Comparison of ENCODE assay signal across 35 cellular contexts in genomic region chr7:95055295-95055694, GRCh38.
"Had no signal": no experiment of that assay in that cellular context is flagged by ENCODE, and none has a peak within 500 bp of the region (broad histone marks: within the 10 kb centered on the region; RNA-seq: fewer than 3 reads in every experiment).

No MANE protein-coding gene starts in this region.

- H3K9me3 Mint-ChIP-seq: activated B cell treated with CpG ODN at 0.5 μM for 24 hours; activated CD4-positive, alpha-beta memory T cell treated with anti-CD3 and anti-CD28 coated beads for 36 hours; activated CD4-positive, alpha-beta T cell treated with anti-CD3 and anti-CD28 coated beads, Interleukin-2, amount 10 ng/mL, durations not matched to agents 24 days and 14 days; activated CD8-positive, alpha-beta T cell treated with anti-CD3 and anti-CD28 coated beads for 36 hours; activated naive CD4-positive, alpha-beta T cell treated with anti-CD3 and anti-CD28 coated beads for 36 hours; activated naive CD8-positive, alpha-beta T cell treated with anti-CD3 and anti-CD28 coated beads for 36 hours; activated T-cell treated with anti-CD3 and anti-CD28 coated beads, Interleukin-2, amount 50 U/mL, for 4 hours; activated T-cell treated with anti-CD3 and anti-CD28 coated beads, Interleukin-2, amount 50 U/mL, for 72 hours; activated T-helper 1 cell treated with anti-CD3 and anti-CD28 coated beads, Interleukin-12 subunit alpha, Interleukin-12 subunit beta, Interleukin-2, Interleukin-4 antibody, amounts not matched to agents 30 ng/mL and 10 ng/mL and 1 ng/mL, durations not matched to agents 14 hours and 24 hours and 36 hours; activated T-helper 17 cell treated with anti-CD3 and anti-CD28 coated beads, Interleukin-2, amount 50 U/mL, for 72 hours; T-helper 1 cell treated with Interleukin-12 subunit alpha and Interleukin-12 subunit beta and Interleukin-4 antibody, amounts not matched to agents 30 μg/mL and 1 μg/mL, for 36 hours; T-helper 2 cell treated with Interferon-gamma antibody and Interleukin-4, amounts not matched to agents 5 μg/mL and 100 μg/mL, for 36 hours had no signal

- H3K36me3 Mint-ChIP-seq: activated CD4-positive, alpha-beta memory T cell treated with anti-CD3 and anti-CD28 coated beads for 36 hours; activated naive CD4-positive, alpha-beta T cell treated with anti-CD3 and anti-CD28 coated beads, Interleukin-2, amount 50 U/mL, for 72 hours; activated naive CD8-positive, alpha-beta T cell treated with anti-CD3 and anti-CD28 coated beads for 36 hours had no signal

- H3K4me3 Mint-ChIP-seq: activated B cell treated with CpG ODN at 0.5 μM for 24 hours; activated CD4-positive, alpha-beta memory T cell treated with anti-CD3 and anti-CD28 coated beads for 36 hours; activated CD4-positive, alpha-beta T cell treated with anti-CD3 and anti-CD28 coated beads, Interleukin-2, amount 10 ng/mL, durations not matched to agents 24 days and 14 days; activated CD8-positive, alpha-beta T cell treated with anti-CD3 and anti-CD28 coated beads for 36 hours; activated naive CD4-positive, alpha-beta T cell treated with anti-CD3 and anti-CD28 coated beads for 36 hours; activated naive CD8-positive, alpha-beta T cell treated with anti-CD3 and anti-CD28 coated beads for 36 hours; activated T-cell treated with anti-CD3 and anti-CD28 coated beads, Interleukin-2, amount 50 U/mL, for 4 hours; activated T-cell treated with anti-CD3 and anti-CD28 coated beads, Interleukin-2, amount 50 U/mL, for 72 hours; activated T-helper 1 cell treated with anti-CD3 and anti-CD28 coated beads, Interleukin-12 subunit alpha, Interleukin-12 subunit beta, Interleukin-2, Interleukin-4 antibody, amounts not matched to agents 30 ng/mL and 10 ng/mL and 1 ng/mL, durations not matched to agents 14 hours and 24 hours and 36 hours; activated T-helper 17 cell treated with anti-CD3 and anti-CD28 coated beads, Interleukin-2, amount 50 U/mL, for 72 hours; T-helper 1 cell treated with Interleukin-12 subunit alpha and Interleukin-12 subunit beta and Interleukin-4 antibody, amounts not matched to agents 30 μg/mL and 1 μg/mL, for 36 hours; T-helper 2 cell treated with Interferon-gamma antibody and Interleukin-4, amounts not matched to agents 5 μg/mL and 100 μg/mL, for 36 hours had no signal

- DNase-seq: activated B cell treated with CpG ODN at 0.5 μM for 24 hours; activated CD4-positive, alpha-beta memory T cell treated with anti-CD3 and anti-CD28 coated beads for 36 hours; activated CD4-positive, alpha-beta T cell treated with anti-CD3 and anti-CD28 coated beads for 4 hours; activated CD4-positive, alpha-beta T cell treated with anti-CD3 and anti-CD28 coated beads, Interleukin-2, amount 10 ng/mL, durations not matched to agents 24 days and 14 days; activated CD4-positive, alpha-beta T cell treated with anti-CD3 and anti-CD28 coated beads, Interleukin-2, amount 50 U/mL, for 1 hour; activated CD4-positive, alpha-beta T cell treated with anti-CD3 and anti-CD28 coated beads, Interleukin-2, amount 50 U/mL, for 4 hours; activated CD4-positive, CD25-positive, alpha-beta regulatory T cell treated with anti-CD3 and anti-CD28 coated beads, Interleukin-2, amount 50 U/mL, for 72 hours; activated CD8-positive, alpha-beta memory T cell treated with anti-CD3 and anti-CD28 coated beads, Interleukin-2, amount 50 U/mL, for 4 hours; activated CD8-positive, alpha-beta T cell treated with anti-CD3 and anti-CD28 coated beads for 36 hours; activated effector memory CD4-positive, alpha-beta T cell treated with anti-CD3 and anti-CD28 coated beads, Interleukin-2, amount 50 U/mL, for 16 hours; activated gamma-delta T cell treated with Interleukin-2 at 50 U/mL for 16 hours; activated naive CD4-positive, alpha-beta T cell; activated naive CD4-positive, alpha-beta T cell treated with anti-CD3 and anti-CD28 coated beads for 36 hours; activated naive CD4-positive, alpha-beta T cell treated with anti-CD3 and anti-CD28 coated beads, Interleukin-2, amount 50 U/mL, for 16 hours; activated naive CD8-positive, alpha-beta T cell treated with anti-CD3 and anti-CD28 coated beads for 36 hours; activated T-cell treated with anti-CD3 and anti-CD28 coated beads for 4 hours; activated T-cell treated with anti-CD3 and anti-CD28 coated beads, Interleukin-2, amount 50 U/mL, for 1 hour; activated T-cell treated with anti-CD3 and anti-CD28 coated beads, Interleukin-2, amount 50 U/mL, for 4 hours; activated T-cell treated with anti-CD3 and anti-CD28 coated beads, Interleukin-2, amount 50 U/mL, for 72 hours; adrenal gland; amniotic stem cell; aorta; body of pancreas; brain microvascular endothelial cell; central memory CD4-positive, alpha-beta T cell; T-helper 1 cell; T-helper 2 cell; T-helper 9 cell had no signal

- H3K27me3 Mint-ChIP-seq: activated CD4-positive, alpha-beta memory T cell treated with anti-CD3 and anti-CD28 coated beads for 36 hours; activated CD4-positive, alpha-beta T cell treated with anti-CD3 and anti-CD28 coated beads, Interleukin-2, amount 10 ng/mL, durations not matched to agents 24 days and 14 days; activated CD8-positive, alpha-beta T cell treated with anti-CD3 and anti-CD28 coated beads for 36 hours; activated naive CD8-positive, alpha-beta T cell treated with anti-CD3 and anti-CD28 coated beads for 36 hours; activated T-helper 17 cell treated with anti-CD3 and anti-CD28 coated beads, Interleukin-2, amount 50 U/mL, for 72 hours had no signal

- H3K27ac Mint-ChIP-seq: activated B cell treated with CpG ODN at 0.5 μM for 24 hours; activated CD4-positive, alpha-beta memory T cell treated with anti-CD3 and anti-CD28 coated beads for 36 hours; activated CD4-positive, alpha-beta T cell treated with anti-CD3 and anti-CD28 coated beads, Interleukin-2, amount 10 ng/mL, durations not matched to agents 24 days and 14 days; activated CD8-positive, alpha-beta T cell treated with anti-CD3 and anti-CD28 coated beads for 36 hours; activated naive CD4-positive, alpha-beta T cell treated with anti-CD3 and anti-CD28 coated beads for 36 hours; activated naive CD4-positive, alpha-beta T cell treated with anti-CD3 and anti-CD28 coated beads, Interleukin-2, amount 50 U/mL, for 72 hours; activated naive CD8-positive, alpha-beta T cell treated with anti-CD3 and anti-CD28 coated beads for 36 hours; activated T-cell treated with anti-CD3 and anti-CD28 coated beads, Interleukin-2, amount 50 U/mL, for 72 hours; activated T-helper 1 cell treated with anti-CD3 and anti-CD28 coated beads, Interleukin-12 subunit alpha, Interleukin-12 subunit beta, Interleukin-2, Interleukin-4 antibody, amounts not matched to agents 30 ng/mL and 10 ng/mL and 1 ng/mL, durations not matched to agents 14 hours and 24 hours and 36 hours; activated T-helper 17 cell treated with anti-CD3 and anti-CD28 coated beads, Interleukin-2, amount 50 U/mL, for 72 hours; T-helper 1 cell treated with Interleukin-12 subunit alpha and Interleukin-12 subunit beta and Interleukin-4 antibody, amounts not matched to agents 30 μg/mL and 1 μg/mL, for 36 hours; T-helper 2 cell treated with Interferon-gamma antibody and Interleukin-4, amounts not matched to agents 5 μg/mL and 100 μg/mL, for 36 hours had no signal

- H3K4me1 Mint-ChIP-seq: activated B cell treated with CpG ODN at 0.5 μM for 24 hours; activated CD4-positive, alpha-beta T cell treated with anti-CD3 and anti-CD28 coated beads, Interleukin-2, amount 10 ng/mL, durations not matched to agents 24 days and 14 days; activated naive CD8-positive, alpha-beta T cell treated with anti-CD3 and anti-CD28 coated beads for 36 hours; activated T-helper 17 cell treated with anti-CD3 and anti-CD28 coated beads, Interleukin-2, amount 50 U/mL, for 72 hours had no signal

- FAIRE-seq: astrocyte, TTC549 had no signal
